ENCODE assay signal across 8 cellular contexts in genomic region chr20:3781153-3781910, GRCh38. TPM values are rescaled to one million over a fixed set of nuclear protein-coding genes. Genes with fewer than 3 reads are reported as not detected.
A peak's percentile ranks its signal among the peaks of the same experiment; 100 is the strongest.
DNase-seq lines count a peak whose midpoint lies in the region; ATAC-seq and TF ChIP-seq lines count a peak whose summit lies in the region.

Gene SPEF1, minus strand, starts transcription at chr20:3781448. Its CDS starts 161 bp downstream, at chr20:3781287.

- H3K4me3 Mint-ChIP-seq in activated CD4-positive, alpha-beta T cell treated with anti-CD3 and anti-CD28 coated beads, Interleukin-2, amount 10 ng/mL, durations not matched to agents 7 days and 5 days: peak within 1 kb of the TSS; percentile 49

- ATAC-seq in GM18511 (IDR thresholded peaks at IDR 0.05; ENCODE audit: unreplicated experiment) (peak; percentile 60), HG03439 (IDR thresholded peaks at IDR 0.05; ENCODE audit: unreplicated experiment) (peak; percentile 56)

- H3K4me1 ChIP-seq in thyroid gland: peaks cover 25 to 52% of the 10 kb centered on the region in 2 donors

- 18 to 24% methylated on average over 14 to 28 of the region's 28 CpGs for WGBS in thyroid gland, 2 donors

- no peak within 1 kb of the TSS for H3K27ac ChIP-seq in thyroid gland

- H3K4me3 ChIP-seq in thyroid gland (replicated peaks in 1 of 3): peak within 1 kb of the TSS in 2 of 3 donors; percentile 6 to 22

- TF ChIP-seq CTCF in thyroid gland (IDR thresholded peaks at IDR 0.05): peak in 4 of 6 experiments; percentile 28 to 40 (median 34)

- POLR2A ChIA-PET in activated CD4-positive, alpha-beta T cell treated with anti-CD3 and anti-CD28 coated beads, Interleukin-2, amount 10 ng/mL, durations not matched to agents 7 days and 5 days (lab: Charles Lee): interaction anchor here (0.6 kb wide), 1 partner anchor 1114 kb away, joined by 3 read pairs; no protein-coding TSS in a partner anchor

- intact Hi-C loops in thyroid gland (cut with DNase I): no loop called here

- no peaks in the 10 kb centered on the region for H3K9me3 Mint-ChIP-seq in activated CD4-positive, alpha-beta T cell treated with anti-CD3 and anti-CD28 coated beads, Interleukin-2, amount 10 ng/mL, durations not matched to agents 7 days and 5 days

- CTCF ChIA-PET in activated CD4-positive, alpha-beta T cell treated with anti-CD3 and anti-CD28 coated beads, Interleukin-2, amount 10 ng/mL, durations not matched to agents 7 days and 5 days (lab: Charles Lee): interaction anchor here (0.7 to 1.9 kb wide), 6 partner anchors 9 to 197 kb away, joined by 3 to 8 read pairs (median 4); partner anchors contain the start of genes ADISSP and AP5S1

- H3K4me1 Mint-ChIP-seq in activated CD4-positive, alpha-beta T cell treated with anti-CD3 and anti-CD28 coated beads, Interleukin-2, amount 10 ng/mL, durations not matched to agents 7 days and 5 days: peaks cover 54% of the 10 kb centered on the region

- no peaks in the 10 kb centered on the region for H3K27me3 ChIP-seq in thyroid gland

- TF ChIP-seq POLR2A in erythroblast (IDR thresholded peaks at IDR 0.05; ENCODE audit: low read length): no peak
- no peak for TF ChIP-seq POLR2A in thyroid gland (IDR thresholded peaks at IDR 0.05)

- H3K27me3 Mint-ChIP-seq in activated CD4-positive, alpha-beta T cell treated with anti-CD3 and anti-CD28 coated beads, Interleukin-2, amount 10 ng/mL, durations not matched to agents 7 days and 5 days: peaks cover 27% of the 10 kb centered on the region

- no peak within 1 kb of the TSS for H3K27ac Mint-ChIP-seq in activated CD4-positive, alpha-beta T cell treated with anti-CD3 and anti-CD28 coated beads, Interleukin-2, amount 10 ng/mL, durations not matched to agents 7 days and 5 days

- peaks cover 12% of the 10 kb centered on the region for H3K36me3 Mint-ChIP-seq in activated CD4-positive, alpha-beta T cell treated with anti-CD3 and anti-CD28 coated beads, Interleukin-2, amount 10 ng/mL, durations not matched to agents 7 days and 5 days (ENCODE audit: low read depth)

- peak; percentile 69 to 81 for DNase-seq in AML-193 (lab: John Stamatoyannopoulos, UW)
- DNase-seq in NCI-H460 (ENCODE audit: extremely low read depth, low read depth): peak; percentile 96
- DNase-seq in activated CD4-positive, alpha-beta T cell treated with anti-CD3 and anti-CD28 coated beads, Interleukin-2, amount 10 ng/mL, durations not matched to agents 7 days and 5 days: peak; percentile 62
- peak; percentile 87 to 89 for DNase-seq in erythroblast (lab: John Stamatoyannopoulos, UW)
- DNase-seq in midbrain (lab: John Stamatoyannopoulos, UW): peak; percentile 91
- DNase-seq in thyroid gland: peak; percentile 72 to 75

- no peaks in the 10 kb centered on the region for H3K9me3 ChIP-seq in thyroid gland

- no peaks in the 10 kb centered on the region for H3K36me3 ChIP-seq in thyroid gland

RNA-seq across cellular contexts. Expression of gene SPEF1, which starts in this region (rescaled TPM):
- 0.20 TPM in 1 of 2 replicates, not detected in the other for total RNA-seq in NCI-H460 (2014; rRNA removed; shearing (Covaris generic))
- 0.24 TPM in 1 of 2 replicates, not detected in the other for polyA plus RNA-seq in NCI-H460 (2014; cell fraction: nucleus; rRNA removed)
- total RNA-seq in activated CD4-positive, alpha-beta T cell treated with anti-CD3 and anti-CD28 coated beads, Interleukin-2, amount 10 ng/mL, durations not matched to agents 7 days and 5 days: under 1 TPM; 0.17 to 0.21 TPM
- 1 to 10 TPM in 3 of 4 donors, under 1 TPM in 1; 0.13 to 2.5 (median 2.0) TPM for total RNA-seq in thyroid gland

Comparison
In these comparisons a context has a peak if more than half of its experiments do, and no peak if none do; other contexts are left out.
1. Peak in DNase-seq in NCI-H460; RNA of the gene not detected or under 1 TPM.
2. Peak in DNase-seq in activated CD4-positive, alpha-beta T cell treated with anti-CD3 and anti-CD28 coated beads, Interleukin-2, amount 10 ng/mL, durations not matched to agents 7 days and 5 days; RNA of the gene not detected or under 1 TPM.